1 cellular context compared by ENCODE assay signal in the genomic region with DNA sequence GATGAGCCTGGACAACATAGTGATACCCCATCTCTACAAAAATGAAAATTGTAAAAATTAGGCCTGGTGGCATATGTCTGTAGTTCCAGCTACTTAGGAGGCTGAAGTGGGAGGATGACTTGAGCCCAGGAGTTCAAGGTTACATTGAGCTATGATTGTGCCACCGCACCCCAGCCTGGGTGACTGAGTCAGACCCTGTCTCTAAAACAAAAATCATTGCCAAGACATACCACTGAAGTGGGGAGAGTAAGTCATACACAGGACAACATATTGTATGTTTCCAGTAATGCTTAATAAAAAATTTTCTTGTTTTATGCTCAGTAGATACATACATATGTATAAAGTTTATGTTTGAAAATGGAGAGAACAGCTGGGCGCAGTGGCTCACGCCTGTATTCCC.
TF ChIP-seq lines count a peak whose summit lies in the region.

No MANE protein-coding gene starts in this region.

TF ChIP-seq in GM23338, 12 proteins besides CTCF, POLR2A, EP300 and RAD21 (continued from another document):
- TF ChIP-seq, protein P1, sequence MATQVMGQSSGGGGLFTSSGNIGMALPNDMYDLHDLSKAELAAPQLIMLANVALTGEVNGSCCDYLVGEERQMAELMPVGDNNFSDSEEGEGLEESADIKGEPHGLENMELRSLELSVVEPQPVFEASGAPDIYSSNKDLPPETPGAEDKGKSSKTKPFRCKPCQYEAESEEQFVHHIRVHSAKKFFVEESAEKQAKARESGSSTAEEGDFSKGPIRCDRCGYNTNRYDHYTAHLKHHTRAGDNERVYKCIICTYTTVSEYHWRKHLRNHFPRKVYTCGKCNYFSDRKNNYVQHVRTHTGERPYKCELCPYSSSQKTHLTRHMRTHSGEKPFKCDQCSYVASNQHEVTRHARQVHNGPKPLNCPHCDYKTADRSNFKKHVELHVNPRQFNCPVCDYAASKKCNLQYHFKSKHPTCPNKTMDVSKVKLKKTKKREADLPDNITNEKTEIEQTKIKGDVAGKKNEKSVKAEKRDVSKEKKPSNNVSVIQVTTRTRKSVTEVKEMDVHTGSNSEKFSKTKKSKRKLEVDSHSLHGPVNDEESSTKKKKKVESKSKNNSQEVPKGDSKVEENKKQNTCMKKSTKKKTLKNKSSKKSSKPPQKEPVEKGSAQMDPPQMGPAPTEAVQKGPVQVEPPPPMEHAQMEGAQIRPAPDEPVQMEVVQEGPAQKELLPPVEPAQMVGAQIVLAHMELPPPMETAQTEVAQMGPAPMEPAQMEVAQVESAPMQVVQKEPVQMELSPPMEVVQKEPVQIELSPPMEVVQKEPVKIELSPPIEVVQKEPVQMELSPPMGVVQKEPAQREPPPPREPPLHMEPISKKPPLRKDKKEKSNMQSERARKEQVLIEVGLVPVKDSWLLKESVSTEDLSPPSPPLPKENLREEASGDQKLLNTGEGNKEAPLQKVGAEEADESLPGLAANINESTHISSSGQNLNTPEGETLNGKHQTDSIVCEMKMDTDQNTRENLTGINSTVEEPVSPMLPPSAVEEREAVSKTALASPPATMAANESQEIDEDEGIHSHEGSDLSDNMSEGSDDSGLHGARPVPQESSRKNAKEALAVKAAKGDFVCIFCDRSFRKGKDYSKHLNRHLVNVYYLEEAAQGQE (IDR thresholded peaks at IDR 0.05; ENCODE audit: unreplicated experiment), result no peak
